1 cellular context compared by ENCODE assay signal in the genomic region with DNA sequence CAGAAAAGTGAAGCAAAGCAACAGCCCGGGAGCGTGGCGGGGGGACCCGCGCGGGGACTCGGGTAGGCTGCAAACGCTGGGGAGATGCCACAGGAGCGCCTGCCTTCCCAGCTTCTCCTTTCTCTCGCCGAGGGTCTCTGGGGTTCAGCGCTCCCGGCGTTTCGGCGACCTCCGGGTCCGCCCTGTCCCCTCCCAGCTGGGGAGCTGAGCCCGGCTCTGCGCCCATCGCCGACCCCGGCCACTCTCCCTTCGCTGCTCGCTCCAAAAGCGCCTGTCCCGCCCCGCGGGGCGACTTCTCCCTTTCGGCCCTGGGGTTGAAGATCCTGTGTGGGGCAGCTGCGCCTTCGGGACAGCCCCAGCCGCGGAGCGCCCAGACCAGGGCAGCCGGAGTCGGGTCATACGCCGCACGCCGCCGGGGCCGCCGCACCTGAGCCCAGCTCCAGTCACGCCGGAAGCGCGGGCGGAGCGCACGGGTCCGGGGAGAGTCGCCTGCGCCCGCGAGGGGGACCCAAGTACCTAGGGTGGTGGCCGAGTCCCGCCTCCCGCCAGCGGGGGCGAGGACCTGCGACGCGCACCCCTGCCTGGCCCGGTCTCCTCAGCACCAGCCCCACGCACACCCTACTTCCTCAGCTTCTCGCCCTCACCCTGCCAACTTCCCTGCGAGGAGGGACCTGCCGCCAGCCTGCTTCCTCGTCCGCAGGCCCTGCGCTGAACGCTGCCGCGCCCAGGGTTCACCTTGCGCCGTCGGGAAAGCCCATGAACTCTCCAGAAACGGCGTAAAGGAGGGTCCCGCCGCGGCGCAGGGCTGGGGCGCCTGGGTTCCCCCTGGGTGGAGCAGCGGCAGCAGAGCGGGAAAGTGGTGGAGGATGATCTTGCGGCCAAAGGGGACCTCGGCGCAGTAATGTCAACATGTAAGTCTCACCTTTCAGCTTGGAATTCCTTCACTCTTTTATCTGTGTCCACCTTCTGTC.
A peak's percentile ranks its signal among the peaks of the same experiment; 100 is the strongest.
TF ChIP-seq lines count a peak whose summit lies in the region.

TSS of gene ADGRG6 (plus strand) at position 587 of the 971 bp plus-strand sequence. CDS start at position 910, 323 bp downstream.

TF ChIP-seq in HepG2, 621 proteins besides CTCF, POLR2A, EP300 and RAD21 (continued from another document and continues in another):
- TF ChIP-seq, protein P1, sequence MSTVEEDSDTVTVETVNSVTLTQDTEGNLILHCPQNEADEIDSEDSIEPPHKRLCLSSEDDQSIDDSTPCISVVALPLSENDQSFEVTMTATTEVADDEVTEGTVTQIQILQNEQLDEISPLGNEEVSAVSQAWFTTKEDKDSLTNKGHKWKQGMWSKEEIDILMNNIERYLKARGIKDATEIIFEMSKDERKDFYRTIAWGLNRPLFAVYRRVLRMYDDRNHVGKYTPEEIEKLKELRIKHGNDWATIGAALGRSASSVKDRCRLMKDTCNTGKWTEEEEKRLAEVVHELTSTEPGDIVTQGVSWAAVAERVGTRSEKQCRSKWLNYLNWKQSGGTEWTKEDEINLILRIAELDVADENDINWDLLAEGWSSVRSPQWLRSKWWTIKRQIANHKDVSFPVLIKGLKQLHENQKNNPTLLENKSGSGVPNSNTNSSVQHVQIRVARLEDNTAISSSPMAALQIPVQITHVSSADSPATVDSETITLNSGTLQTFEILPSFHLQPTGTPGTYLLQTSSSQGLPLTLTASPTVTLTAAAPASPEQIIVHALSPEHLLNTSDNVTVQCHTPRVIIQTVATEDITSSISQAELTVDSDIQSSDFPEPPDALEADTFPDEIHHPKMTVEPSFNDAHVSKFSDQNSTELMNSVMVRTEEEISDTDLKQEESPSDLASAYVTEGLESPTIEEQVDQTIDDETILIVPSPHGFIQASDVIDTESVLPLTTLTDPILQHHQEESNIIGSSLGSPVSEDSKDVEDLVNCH (CRISPR knock-in tag; IDR thresholded peaks at IDR 0.05) = no peak
- TF ChIP-seq CSRNP1 (CRISPR knock-in tag; IDR thresholded peaks at IDR 0.05) (peak; percentile 99), ZNF414 (CRISPR knock-in tag; IDR thresholded peaks at IDR 0.05) (peak; percentile 99), RBAK (CRISPR knock-in tag; IDR thresholded peaks at IDR 0.05) (no peak), USF2 (IDR thresholded peaks at IDR 0.05; ENCODE audit: low read depth, low read length) (no peak), USF2 (CRISPR knock-in tag; IDR thresholded peaks at IDR 0.05; ENCODE audit: borderline replicate concordance) (peak; percentile 27; the same call in 1 of the 2 replicates), NFIB (CRISPR knock-in tag; IDR thresholded peaks at IDR 0.05; ENCODE audit: borderline replicate concordance) (no peak), KMT2A (CRISPR knock-in tag; IDR thresholded peaks at IDR 0.05) (peak; percentile 99), ZNF75D (CRISPR knock-in tag; IDR thresholded peaks at IDR 0.05; ENCODE audit: borderline replicate concordance) (peak; percentile 62; the same call in 1 of the 2 replicates), TRAFD1 (CRISPR knock-in tag; IDR thresholded peaks at IDR 0.05; ENCODE audit: borderline replicate concordance) (no peak), SMYD3 (CRISPR knock-in tag; IDR thresholded peaks at IDR 0.05) (peak; percentile 89; the same call in 1 of the 2 replicates), TEF (CRISPR knock-in tag; IDR thresholded peaks at IDR 0.05) (no peak), ZNF484 (CRISPR knock-in tag; IDR thresholded peaks at IDR 0.05; ENCODE audit: borderline replicate concordance, low read depth) (no peak; the same call in 1 of the 2 replicates), SOX5 (CRISPR knock-in tag; IDR thresholded peaks at IDR 0.05; ENCODE audit: borderline replicate concordance) (peak; percentile 75), ZNF280D (CRISPR knock-in tag; IDR thresholded peaks at IDR 0.05) (peak; percentile 33; the same call in 1 of the 2 replicates), ETV5 (CRISPR knock-in tag; IDR thresholded peaks at IDR 0.05; ENCODE audit: borderline replicate concordance) (peak; percentile 98), XBP1 (CRISPR knock-in tag; IDR thresholded peaks at IDR 0.05) (no peak; the same call in 1 of the 2 replicates), SNAPC2 (CRISPR knock-in tag; IDR thresholded peaks at IDR 0.05) (peak; percentile 84; the same call in 1 of the 2 replicates), PLRG1 (conservative IDR thresholded peaks at IDR 0.05) (no peak), IRF2 (CRISPR knock-in tag; IDR thresholded peaks at IDR 0.05) (peak; percentile 66; the same call in 1 of the 2 replicates), ZHX1 (CRISPR knock-in tag; IDR thresholded peaks at IDR 0.05; ENCODE audit: low read depth) (no peak), ZNF773 (CRISPR knock-in tag; IDR thresholded peaks at IDR 0.05; ENCODE audit: borderline replicate concordance) (peak; percentile 60; the same call in 1 of the 2 replicates), FOXK2 (IDR thresholded peaks at IDR 0.05) (no peak), E2F5 (CRISPR knock-in tag; conservative IDR thresholded peaks at IDR 0.05) (peak; percentile 33), ZBTB1 (CRISPR knock-in tag; IDR thresholded peaks at IDR 0.05; ENCODE audit: borderline replicate concordance) (no peak), CBX1 (IDR thresholded peaks at IDR 0.05; ENCODE audit: low read depth) (peak; percentile 97), ZNF383 (CRISPR knock-in tag; IDR thresholded peaks at IDR 0.05; ENCODE audit: borderline replicate concordance) (peak; percentile 69; the same call in 1 of the 2 replicates)
- TF ChIP-seq, protein P2, sequence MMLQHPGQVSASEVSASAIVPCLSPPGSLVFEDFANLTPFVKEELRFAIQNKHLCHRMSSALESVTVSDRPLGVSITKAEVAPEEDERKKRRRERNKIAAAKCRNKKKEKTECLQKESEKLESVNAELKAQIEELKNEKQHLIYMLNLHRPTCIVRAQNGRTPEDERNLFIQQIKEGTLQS (CRISPR knock-in tag; IDR thresholded peaks at IDR 0.05) = peak; percentile 15; the same call in 1 of the 2 replicates
- TF ChIP-seq, protein P3, sequence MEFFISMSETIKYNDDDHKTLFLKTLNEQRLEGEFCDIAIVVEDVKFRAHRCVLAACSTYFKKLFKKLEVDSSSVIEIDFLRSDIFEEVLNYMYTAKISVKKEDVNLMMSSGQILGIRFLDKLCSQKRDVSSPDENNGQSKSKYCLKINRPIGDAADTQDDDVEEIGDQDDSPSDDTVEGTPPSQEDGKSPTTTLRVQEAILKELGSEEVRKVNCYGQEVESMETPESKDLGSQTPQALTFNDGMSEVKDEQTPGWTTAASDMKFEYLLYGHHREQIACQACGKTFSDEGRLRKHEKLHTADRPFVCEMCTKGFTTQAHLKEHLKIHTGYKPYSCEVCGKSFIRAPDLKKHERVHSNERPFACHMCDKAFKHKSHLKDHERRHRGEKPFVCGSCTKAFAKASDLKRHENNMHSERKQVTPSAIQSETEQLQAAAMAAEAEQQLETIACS (CRISPR knock-in tag; IDR thresholded peaks at IDR 0.05) = peak; percentile 71
